Comparison of ENCODE assay signal across 8 cellular contexts in genomic region chr19:344625-345319, GRCh38. TPM values are rescaled to one million over a fixed set of nuclear protein-coding genes. Genes with fewer than 3 reads are reported as not detected.
DNase-seq lines count a peak whose midpoint lies in the region; ATAC-seq and TF ChIP-seq lines count a peak whose summit lies in the region.

Gene MIER2 (minus strand): TSS chr19:344796. CDS start chr19:344782, 14 bp downstream.

- no peak within 1 kb of the TSS for H3K27ac ChIP-seq in KMS-11
- H3K27ac ChIP-seq in SK-N-SH (ENCODE audit: low read depth in 2 of 2, low read length in 1 of 2) = peak within 1 kb of the TSS; percentile 32 to 45; a peak in 3 of 4 replicates

- peak within 1 kb of the TSS; percentile 98 for H2AFZ ChIP-seq in KMS-11 (ENCODE audit: low read depth)
- H2AFZ ChIP-seq in SK-N-SH (ENCODE audit: low read depth) = peak within 1 kb of the TSS; percentile 85; the same call in 1 of the 2 replicates

- H3K4me2 ChIP-seq in KMS-11 = peak within 1 kb of the TSS; percentile 64
- peak within 1 kb of the TSS; percentile 95 for H3K4me2 ChIP-seq in SK-N-SH

- DNase-seq in COR-L47 (lab: John Stamatoyannopoulos, UW) = peak; percentile 60
- DNase-seq in SK-N-SH = peak; percentile 99
- peak; percentile 87 for DNase-seq in activated naive CD4-positive, alpha-beta T cell treated with anti-CD3 and anti-CD28 coated beads, Interleukin-2, amount 50 U/mL, for 16 hours
- DNase-seq in glomerular endothelial cell (ENCODE audit: extremely low read depth, low read depth, low spot score) = no peak
- peak; percentile 80 for DNase-seq in omental fat pad (ENCODE audit: low spot score)
- peak; percentile 68 for DNase-seq in superior temporal gyrus (ENCODE audit: extremely low spot score)

- TF ChIP-seq CTCF in KMS-11 (conservative IDR thresholded peaks at IDR 0.05; ENCODE audit: low read depth, low read length) (no peak), SK-N-SH (IDR thresholded peaks at IDR 0.05) (no peak), omental fat pad (IDR thresholded peaks at IDR 0.05) (no peak)

- H3K9me2 ChIP-seq in SK-N-SH = no peaks in the 10 kb centered on the region

- H3K27me3 ChIP-seq in KMS-11 (ENCODE audit: insufficient read depth, low read depth) (peaks cover 6% of the 10 kb centered on the region; the same call in 1 of the 2 replicates), SK-N-SH (ENCODE audit: insufficient read depth) (no peaks in the 10 kb centered on the region)

- no peaks in the 10 kb centered on the region for H3F3A ChIP-seq in SK-N-SH (replicated peaks; ENCODE audit: insufficient read depth)

- H3K79me2 ChIP-seq in KMS-11 (ENCODE audit: insufficient read depth, low read depth) (peaks cover 15% of the 10 kb centered on the region; the same call in 1 of the 2 replicates), SK-N-SH (ENCODE audit: insufficient read depth) (peaks cover 44% of the 10 kb centered on the region)

- H3K4me3 ChIP-seq in KMS-11 (IDR thresholded peaks at IDR 0.05; ENCODE audit: insufficient read depth, low read depth, low read length) (no peak within 1 kb of the TSS), SK-N-SH (ENCODE audit: low read depth in 2 of 2, low read length in 1 of 2) (peak within 1 kb of the TSS; percentile 70 to 78)

- TF ChIP-seq RAD21 in SK-N-SH (IDR thresholded peaks at IDR 0.05; ENCODE audit: low read length) = no peak

- ATAC-seq in GM21423 (IDR thresholded peaks at IDR 0.05; ENCODE audit: unreplicated experiment) = peak; percentile 71
- peak; percentile 87 for ATAC-seq in omental fat pad (ENCODE audit: low FRiP score)

- 66% methylated on average over 13 of the region's 77 CpGs for WGBS in SK-N-SH (ENCODE audit: low lambda C conversion rate)

- H3K36me3 ChIP-seq in KMS-11 (ENCODE audit: insufficient read depth) (no peaks in the 10 kb centered on the region), SK-N-SH (replicated peaks in 1 of 2; ENCODE audit: control insufficient read depth in 1 of 2, insufficient read depth in 2 of 2, low read length in 1 of 2) (peaks cover 5 to 7% of the 10 kb centered on the region in 2 experiments)

- peak within 1 kb of the TSS; percentile 47; the same call in 1 of the 2 replicates for H3K9ac ChIP-seq in KMS-11
- H3K9ac ChIP-seq in SK-N-SH = peak within 1 kb of the TSS; percentile 77

- H4K20me1 ChIP-seq in KMS-11 (ENCODE audit: insufficient read depth) = no peaks in the 10 kb centered on the region
- H4K20me1 ChIP-seq in SK-N-SH (ENCODE audit: insufficient read depth) = peaks cover 36% of the 10 kb centered on the region

- POLR2A ChIA-PET in SK-N-SH (lab: Yijun Ruan, JAX) = interaction anchor here (0.8 kb wide), 1 partner anchor 31 kb away, joined by 3 read pairs; no protein-coding TSS in a partner anchor

- H3K4me1 ChIP-seq in KMS-11 (ENCODE audit: low read depth, poor library complexity, severe bottlenecking) (peaks cover 6% of the 10 kb centered on the region), SK-N-SH (ENCODE audit: control insufficient read depth in 1 of 2, insufficient read depth in 2 of 2, low read depth in 1 of 2, low read length in 1 of 2) (peaks cover 20 to 31% of the 10 kb centered on the region in 2 experiments)

- CTCF ChIA-PET in SK-N-SH (lab: Yijun Ruan, JAX) = interaction anchor here (1.0 kb wide), 1 partner anchor 162 kb away, joined by 5 read pairs; no protein-coding TSS in a partner anchor

- TF ChIP-seq EP300 in SK-N-SH (IDR thresholded peaks at IDR 0.05; ENCODE audit: borderline replicate concordance in 1 of 2, low read depth in 1 of 2, low read length in 1 of 2) = no peak

- no peaks in the 10 kb centered on the region for H3K9me3 ChIP-seq in SK-N-SH

TF ChIP-seq in SK-N-SH, 30 proteins besides CTCF, POLR2A, EP300 and RAD21:
- peak; percentile 53; the same call in 1 of the 2 replicates for TF ChIP-seq TAF1 (IDR thresholded peaks at IDR 0.05; ENCODE audit: borderline replicate concordance, low read depth, low read length)
- TF ChIP-seq MAX (IDR thresholded peaks at IDR 0.05; ENCODE audit: low read depth) = peak; percentile 73; the same call in 1 of the 2 replicates
- peak; percentile 69 for TF ChIP-seq YY1 (IDR thresholded peaks at IDR 0.05; ENCODE audit: low read depth)
- TF ChIP-seq FOXJ3 (CRISPR knock-in tag; IDR thresholded peaks at IDR 0.05) = no peak
- peak; percentile 29; the same call in 1 of the 2 replicates for TF ChIP-seq NRF1 (IDR thresholded peaks at IDR 0.05; ENCODE audit: low read depth, low read length)
- 0 out of 2 replicates have a peak, but pooled peaks have one; percentile 51 for TF ChIP-seq USF1 (IDR thresholded peaks at IDR 0.05; ENCODE audit: borderline replicate concordance, low read depth)
- TF ChIP-seq ELF1 (IDR thresholded peaks at IDR 0.05) = no peak

RNA-seq across cellular contexts. Expression of gene MIER2, which starts in this region (rescaled TPM):
- 8.0 and 15.9 TPM in 2 replicates for polyA plus RNA-seq in SK-N-SH (2012; rRNA removed)
- polyA plus RNA-seq in SK-N-SH (2012; cell fraction: cytosol; rRNA removed) = 10.2 and 12.4 TPM in 2 replicates
- polyA plus RNA-seq in SK-N-SH (2012; cell fraction: nucleus; rRNA removed) = 42.6 and 47.8 TPM in 2 replicates
- total RNA-seq in glomerular endothelial cell = 21.0 and 38.2 TPM in 2 replicates
- 10 to 100 TPM in 3 of 4 donors, 1 to 10 TPM in 1; 8.6 to 25.7 (median 16.6) TPM for total RNA-seq in omental fat pad
